10 cellular contexts compared by ENCODE assay signal in the genomic region with DNA sequence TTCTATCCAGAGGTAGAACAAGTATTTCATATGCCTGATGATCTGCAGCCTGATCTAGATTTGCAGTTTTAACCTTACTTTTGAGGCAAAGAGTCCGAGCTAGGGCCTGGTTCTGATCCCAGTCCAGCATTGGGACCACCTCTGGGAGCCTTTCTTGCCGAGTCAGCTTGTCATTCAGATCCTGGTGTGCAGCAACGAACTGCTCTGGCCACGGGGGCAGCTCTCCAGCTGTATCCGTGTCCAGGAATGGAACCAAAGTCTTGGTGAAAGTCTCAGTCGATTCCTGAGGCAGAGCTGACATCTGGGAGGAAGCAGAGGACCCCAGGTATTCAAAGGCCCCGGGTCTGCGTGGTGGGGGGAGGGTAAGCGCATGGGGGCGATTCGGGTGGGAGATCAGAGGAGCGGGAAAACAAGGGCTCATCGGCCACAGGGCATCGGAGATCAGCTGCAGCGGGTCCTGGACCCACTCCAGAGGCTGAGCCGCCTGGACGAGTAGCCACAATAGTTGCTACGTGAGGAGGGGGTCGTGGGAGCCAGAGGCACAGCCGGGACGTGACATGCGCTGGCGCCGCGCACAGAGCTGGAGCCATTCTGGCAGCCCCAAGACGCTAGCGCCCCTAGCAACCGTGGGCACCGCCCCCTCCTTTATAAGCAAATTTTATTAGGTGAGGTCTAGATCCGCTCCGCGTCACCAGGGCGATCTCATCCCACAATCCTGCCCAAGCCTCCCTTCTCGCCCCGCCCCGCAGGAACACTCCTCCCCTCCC. TPM values are rescaled to one million over a fixed set of nuclear protein-coding genes. Genes with fewer than 3 reads are reported as not detected.
DNase-seq lines count a peak whose midpoint lies in the region; ATAC-seq and TF ChIP-seq lines count a peak whose summit lies in the region.
"Had no signal": no experiment of that assay in that cellular context is flagged by ENCODE, and none has a peak within 500 bp of the region (broad histone marks: within the 10 kb centered on the region; RNA-seq: fewer than 3 reads in every experiment).

No MANE protein-coding gene starts in this region.

- no peak overlapping the region for H3T11ph ChIP-seq in H9 (ENCODE audit: low read length)

- no peak overlapping the region for H2BK15ac ChIP-seq in H9 (ENCODE audit: low read depth, low read length)

- no peaks in the 10 kb centered on the region; a peak in 1 of 7 replicates for H3K36me3 Mint-ChIP-seq in H9 (ENCODE audit: insufficient read depth in 1 of 3, low read depth in 3 of 3)

- peak; percentile 75 for DNase-seq in H9
- peak; percentile 52 for DNase-seq in SK-N-DZ (ENCODE audit: low spot score)
- peak in 1 of 5 donors; percentile 33 for DNase-seq in heart left ventricle
- no peak for DNase-seq in T-helper 2 cell
- DNase-seq: activated CD4-positive, alpha-beta T cell treated with anti-CD3 and anti-CD28 coated beads, Interleukin-2, amount 50 U/mL, for 1 hour had no signal

- peaks cover 23 to 31% of the 10 kb centered on the region in 2 experiments for H3K4me1 Mint-ChIP-seq in H9

- H4K5ac ChIP-seq in H9 (ENCODE audit: insufficient read length, low read depth, low read length): no peak overlapping the region

- H3K36me3 ChIP-seq in heart left ventricle (no peaks in the 10 kb centered on the region), skeletal muscle tissue (ENCODE audit: control insufficient read depth in 3 of 3, insufficient read depth in 3 of 3, low read length in 3 of 3) (no peaks in the 10 kb centered on the region)

- H3K4ac ChIP-seq in H9 (ENCODE audit: low read depth, low read length): no peak overlapping the region

- H3K79me2 ChIP-seq in H9 (ENCODE audit: insufficient read depth, low read length): no peaks in the 10 kb centered on the region

- no peak for TF ChIP-seq POLR2A in heart left ventricle (IDR thresholded peaks at IDR 0.05)

- no peak overlapping the region for H4K91ac ChIP-seq in H9 (ENCODE audit: insufficient read length, low read depth, low read length)

- no CpG with 5 or more reads among the region's 36 CpGs for WGBS in H9 (ENCODE audit: extremely low coverage, insufficient read length, low lambda C conversion rate)
- 5 to 14% (median 9%) methylated on average over 22 to 36 of the region's 36 CpGs for WGBS in heart left ventricle, 4 donors

- no peak overlapping the region for H3K23ac ChIP-seq in H9 (ENCODE audit: insufficient read length, low read depth, low read length)

- no peak overlapping the region for H3K4me2 ChIP-seq in H9 (ENCODE audit: insufficient read depth, insufficient read length, low read length)

- no peak overlapping the region for H3K4me3 Mint-ChIP-seq in H9

- no peaks in the 10 kb centered on the region for H3K79me1 ChIP-seq in H9 (ENCODE audit: insufficient read depth, low read depth, low read length, poor library complexity, severe bottlenecking)

- H3K9ac ChIP-seq in H9 (ENCODE audit: extremely low read depth, insufficient read length, low read length) (no peak overlapping the region), skeletal muscle tissue (ENCODE audit: low read depth in 1 of 3, low read length in 3 of 3) (peak overlapping the region; percentile 33 to 54 (median 50))

- no peak for TF ChIP-seq CTCF in H9 (conservative IDR thresholded peaks at IDR 0.05)
- TF ChIP-seq CTCF in heart left ventricle (IDR thresholded peaks at IDR 0.05): no peak

- no peak overlapping the region for H4K8ac ChIP-seq in H9 (replicated peaks; ENCODE audit: insufficient read length, low read depth, low read length)

- no peak overlapping the region for H3K27ac Mint-ChIP-seq in H9

- H3K4me1 ChIP-seq in H9 (ENCODE audit: insufficient read depth, low read length): peaks cover 6% of the 10 kb centered on the region; the same call in 1 of the 2 replicates
- peaks cover 0 to 9% (median 4%) of the 10 kb centered on the region in 12 donors for H3K4me1 ChIP-seq in heart left ventricle
- peaks cover 8 to 13% (median 12%) of the 10 kb centered on the region in 3 donors for H3K4me1 ChIP-seq in skeletal muscle tissue (ENCODE audit: control insufficient read depth in 3 of 3, insufficient read depth in 3 of 3, low read length in 3 of 3)

- no peak overlapping the region for H3K18ac ChIP-seq in H9 (ENCODE audit: insufficient read length, low read depth, low read length)

- no peak overlapping the region for H2BK20ac ChIP-seq in H9 (ENCODE audit: low read depth, low read length, poor library complexity, severe bottlenecking)

- peaks cover 0 to 3% of the 10 kb centered on the region in 2 experiments; a peak in 2 of 5 replicates for H3K9me3 Mint-ChIP-seq in H9

- H2BK12ac ChIP-seq in H9 (ENCODE audit: insufficient read length, low read depth, low read length): no peak overlapping the region

- H3K23me2 ChIP-seq in H9 (ENCODE audit: insufficient read length, low read depth, low read length, poor library complexity, severe bottlenecking): no peaks in the 10 kb centered on the region

- no peaks in the 10 kb centered on the region for H3K27me3 ChIP-seq in H9 (ENCODE audit: insufficient read depth, low read length)
- peaks cover 0 to 33% (median 9%) of the 10 kb centered on the region in 9 donors for H3K27me3 ChIP-seq in heart left ventricle
- peaks cover 4 to 20% (median 14%) of the 10 kb centered on the region in 3 donors for H3K27me3 ChIP-seq in skeletal muscle tissue (ENCODE audit: control insufficient read depth in 3 of 3, insufficient read depth in 3 of 3, low read length in 3 of 3)

- H3K14ac ChIP-seq in H9 (ENCODE audit: insufficient read depth, low read length): no peak overlapping the region

- H2AK5ac ChIP-seq in H9 (ENCODE audit: insufficient read length, low read length): no peak overlapping the region

- intact Hi-C loops in heart left ventricle (cut with DNase I): no loop called here

- no peak overlapping the region for H2BK5ac ChIP-seq in H9 (ENCODE audit: insufficient read length, low read length)

- H4K20me1 ChIP-seq in H9 (ENCODE audit: control insufficient read depth, insufficient read depth, insufficient read length): no peaks in the 10 kb centered on the region

- H3K4me3 ChIP-seq in heart left ventricle: peak overlapping the region in 9 of 12 donors; percentile 21 to 47 (median 37)
- H3K4me3 ChIP-seq in skeletal muscle tissue (ENCODE audit: low read length in 3 of 3): peak overlapping the region; percentile 56 to 67 (median 59)

- H2BK120ac ChIP-seq in H9 (ENCODE audit: low read depth, low read length, poor library complexity, severe bottlenecking): no peak overlapping the region

- H3K27me3 Mint-ChIP-seq in H9 (ENCODE audit: low read depth): peaks cover 2% of the 10 kb centered on the region

- no peak overlapping the region for H2AFZ ChIP-seq in H9 (ENCODE audit: low read length)

- ATAC-seq in heart left ventricle (no peak), HG02678 (IDR thresholded peaks at IDR 0.05; ENCODE audit: unreplicated experiment) (no peak), HG02571 (IDR thresholded peaks at IDR 0.05; ENCODE audit: unreplicated experiment) (no peak), HG03039 (IDR thresholded peaks at IDR 0.05; ENCODE audit: unreplicated experiment) (no peak)

- no peak overlapping the region for H3K56ac ChIP-seq in H9 (ENCODE audit: insufficient read length, low read depth, low read length)

- H3K27ac ChIP-seq in H9 (ENCODE audit: insufficient read length, low read depth, low read length) (no peak overlapping the region), heart left ventricle (no peak overlapping the region), skeletal muscle tissue (ENCODE audit: low read depth, low read length) (no peak overlapping the region)

- no peaks in the 10 kb centered on the region for H3K9me3 ChIP-seq in H9 (ENCODE audit: control insufficient read depth, low read depth, low read length)
- no peaks in the 10 kb centered on the region for H3K9me3 ChIP-seq in heart left ventricle
- no peaks in the 10 kb centered on the region for H3K9me3 ChIP-seq in skeletal muscle tissue (ENCODE audit: control insufficient read depth in 3 of 3, low read length in 3 of 3)

RNA-seq across cellular contexts. Expression of a gene that starts 32.4 kb away (rescaled TPM):
- total RNA-seq in H9 (2021) (50.7 and 52.6 TPM in 2 replicates), heart left ventricle (10 to 100 TPM; 35.6 to 53.2 (median 44.5) TPM), skeletal muscle tissue (37.1 TPM)
- polyA plus RNA-seq in SK-N-DZ (2014; cell fraction: cytosol; rRNA removed): 56.8 and 61.3 TPM in 2 replicates
- 58.1 and 69.7 TPM in 2 replicates for polyA plus RNA-seq in SK-N-DZ (2014; cell fraction: nucleus; rRNA removed)
- 10 to 100 TPM; 25.1 to 46.9 TPM for polyA plus RNA-seq in heart left ventricle

RNA-seq across cellular contexts. Expression of a gene that starts 38.2 kb away (rescaled TPM):
- total RNA-seq in H9 (2021) (1.6 and 1.9 TPM in 2 replicates), heart left ventricle (under 1 TPM in 1 of 9 donors, not detected in 8; 0.02 TPM), skeletal muscle tissue (under 0.01 TPM)
- polyA plus RNA-seq in SK-N-DZ (2014; cell fraction: cytosol; rRNA removed): 1.3 and 1.4 TPM in 2 replicates
- polyA plus RNA-seq in SK-N-DZ (2014; cell fraction: nucleus; rRNA removed): 1.3 and 2.4 TPM in 2 replicates
- polyA plus RNA-seq in heart left ventricle: under 1 TPM in 1 of 2 donors, not detected in 1; 0.01 TPM
- total RNA-seq: mononuclear cell had no signal

Comparison
In these comparisons a context has a peak if more than half of its experiments do, and no peak if none do; other contexts are left out.
1. DNase-seq: peak in H9 (single experiment) and SK-N-DZ (single experiment); none in T-helper 2 cell (0 of 5).